In genomic region chr9:2261421-2262103, GRCh38 we compare ENCODE assay signal across 9 cellular contexts.
"Had no signal": no experiment of that assay in that cellular context is flagged by ENCODE, and none has a peak within 500 bp of the region (broad histone marks: within the 10 kb centered on the region; RNA-seq: fewer than 3 reads in every experiment).

No MANE protein-coding gene starts in this region.

- ATAC-seq: gastrocnemius medialis had no signal

- H3K36me3 ChIP-seq: cardiac muscle cell, gastrocnemius medialis, heart left ventricle, thoracic aorta had no signal

- H3K27ac ChIP-seq: cardiac muscle cell, heart left ventricle, thoracic aorta had no signal

- H3K4me3 ChIP-seq: cardiac muscle cell, gastrocnemius medialis, heart left ventricle, thoracic aorta had no signal

- DNase-seq: activated CD4-positive, alpha-beta T cell treated with anti-CD3 and anti-CD28 coated beads, Interleukin-2, amount 50 U/mL, for 1 hour; activated CD8-positive, alpha-beta memory T cell treated with anti-CD3 and anti-CD28 coated beads for 24 hours; activated naive CD8-positive, alpha-beta T cell treated with anti-CD3 and anti-CD28 coated beads, Interleukin-2, amount 10 ng/mL, durations not matched to agents 7 days and 5 days; aorta; gastrocnemius medialis; heart left ventricle; immature natural killer cell had no signal

- H3K27me3 ChIP-seq: cardiac muscle cell, gastrocnemius medialis, heart left ventricle had no signal

- H3K4me1 ChIP-seq: gastrocnemius medialis had no signal

- H3K9me3 ChIP-seq: gastrocnemius medialis, heart left ventricle, thoracic aorta had no signal
